In the genomic region with DNA sequence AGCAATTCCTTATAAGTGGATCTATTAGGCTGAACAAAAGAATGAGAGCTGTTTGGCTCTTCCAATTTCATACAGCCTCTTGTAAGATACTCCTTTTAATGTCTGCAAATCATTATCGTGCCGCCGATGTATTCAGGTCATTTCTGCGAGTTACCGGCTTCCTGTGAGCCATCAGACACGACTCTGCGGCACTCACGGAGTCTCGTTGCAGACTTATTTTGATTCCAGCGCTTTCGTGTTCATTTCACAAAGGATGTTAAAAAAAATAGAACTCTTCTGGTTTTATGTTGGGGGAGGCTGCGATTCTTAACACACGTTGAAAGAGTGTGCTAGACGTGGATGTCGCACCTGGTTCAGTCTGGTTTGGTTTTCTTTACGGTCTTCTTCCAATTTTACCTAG, we compare ENCODE assay signal across 16 cellular contexts.
DNase-seq lines count a peak whose midpoint lies in the region; ATAC-seq and TF ChIP-seq lines count a peak whose summit lies in the region.
"Had no signal": no experiment of that assay in that cellular context is flagged by ENCODE, and none has a peak within 500 bp of the region (broad histone marks: within the 10 kb centered on the region; RNA-seq: fewer than 3 reads in every experiment).

No MANE protein-coding gene starts in this region.

- peaks cover 12% of the 10 kb centered on the region for H3K4me1 ChIP-seq in HUES48 (ENCODE audit: control insufficient read depth, insufficient read depth, low read length)
- H3K4me1 ChIP-seq in breast epithelium = no peaks in the 10 kb centered on the region
- H3K4me1 ChIP-seq: SJSA1 had no signal

- DNase-seq in NCI-H510A treated with DMSO at 0.1 percent for 48 hours (lab: John Stamatoyannopoulos, UW) (peak; percentile 61), NCI-H510A (lab: John Stamatoyannopoulos, UW) (no peak), NCI-H2107 (lab: John Stamatoyannopoulos, UW) (peak; percentile 73), NCI-H748 treated with DMSO at 0.1 percent for 48 hours (lab: John Stamatoyannopoulos, UW) (peak; percentile 29), midbrain (lab: John Stamatoyannopoulos, UW) (no peak), breast epithelium (ENCODE audit: low spot score in 2 of 2) (no peak)
- no peak for DNase-seq in activated T-cell treated with anti-CD3 and anti-CD28 coated beads, Interleukin-2, amount 50 U/mL, for 4 hours
- DNase-seq: MG63, NCI-H1048, NCI-H1930, NCI-H524 had no signal

- no peaks in the 10 kb centered on the region for H3K27me3 ChIP-seq in HUES48 (ENCODE audit: control insufficient read depth, insufficient read depth, low read length)
- H3K27me3 ChIP-seq in breast epithelium = no peaks in the 10 kb centered on the region
- H3K27me3 ChIP-seq: MG63, SJSA1 had no signal

- H3K36me3 ChIP-seq in HUES48 (ENCODE audit: control insufficient read depth, insufficient read depth, low read length) = no peaks in the 10 kb centered on the region
- H3K36me3 ChIP-seq in breast epithelium = no peaks in the 10 kb centered on the region
- H3K36me3 ChIP-seq: MG63, SJSA1 had no signal

- ATAC-seq in activated T-cell treated with anti-CD3 and anti-CD28 coated beads, Interleukin-2, amount 50 U/mL, for 4 hours = no peak
- ATAC-seq: K562, Right ventricle myocardium inferior had no signal

- no peaks in the 10 kb centered on the region for H3K9me3 ChIP-seq in HUES48 (ENCODE audit: control insufficient read depth, insufficient read depth, low read length)
- peaks cover 0 to 14% of the 10 kb centered on the region in 2 donors for H3K9me3 ChIP-seq in breast epithelium
- H3K9me3 ChIP-seq: MG63 had no signal

- H3K36me3 Mint-ChIP-seq in activated T-cell treated with anti-CD3 and anti-CD28 coated beads, Interleukin-2, amount 50 U/mL, for 4 hours (ENCODE audit: insufficient read depth) = no peaks in the 10 kb centered on the region

- H3K27me3 Mint-ChIP-seq in activated T-cell treated with anti-CD3 and anti-CD28 coated beads, Interleukin-2, amount 50 U/mL, for 4 hours (ENCODE audit: low read depth) = peaks cover 14% of the 10 kb centered on the region

- no peak overlapping the region for H3K4me3 Mint-ChIP-seq in activated T-cell treated with anti-CD3 and anti-CD28 coated beads, Interleukin-2, amount 50 U/mL, for 4 hours

- H3K9ac ChIP-seq in HUES48 (ENCODE audit: low read depth, low read length) = no peak overlapping the region

- intact Hi-C loops in breast epithelium (cut with DNase I; ENCODE audit: low total_unique reads) = no loop called here

- TF ChIP-seq CTCF in breast epithelium (IDR thresholded peaks at IDR 0.05) = no peak

- peaks cover 4% of the 10 kb centered on the region for H3K9me3 Mint-ChIP-seq in activated T-cell treated with anti-CD3 and anti-CD28 coated beads, Interleukin-2, amount 50 U/mL, for 4 hours

- H3K4me1 Mint-ChIP-seq in activated T-cell treated with anti-CD3 and anti-CD28 coated beads, Interleukin-2, amount 50 U/mL, for 4 hours (ENCODE audit: low read depth) = no peaks in the 10 kb centered on the region

- H3K27ac ChIP-seq in HUES48 (ENCODE audit: low read depth, low read length) = peak overlapping the region; percentile 6
- H3K27ac ChIP-seq in breast epithelium = no peak overlapping the region
- H3K27ac ChIP-seq: C4-2B, SJSA1 had no signal

- TF ChIP-seq POLR2A in breast epithelium (IDR thresholded peaks at IDR 0.05) = no peak

- H3K4me3 ChIP-seq in HUES48 (ENCODE audit: low read depth, low read length) (no peak overlapping the region), breast epithelium (no peak overlapping the region)
- H3K4me3 ChIP-seq: K562, MG63, SJSA1 had no signal

Comparison
In these comparisons a context has a peak if more than half of its experiments do, and no peak if none do; other contexts are left out.
1. DNase-seq: peak in NCI-H510A treated with DMSO at 0.1 percent for 48 hours (single experiment), NCI-H2107 (single experiment) and NCI-H748 treated with DMSO at 0.1 percent for 48 hours (single experiment); none in NCI-H510A (single experiment), midbrain (single experiment), breast epithelium (0 of 2) and activated T-cell treated with anti-CD3 and anti-CD28 coated beads, Interleukin-2, amount 50 U/mL, for 4 hours (single experiment).